Comparison of ENCODE assay signal across 28 cellular contexts in genomic region chr13:25137624-25137892, GRCh38. TPM values are rescaled to one million over a fixed set of nuclear protein-coding genes. Genes with fewer than 3 reads are reported as not detected.
DNase-seq lines count a peak whose midpoint lies in the region; TF ChIP-seq lines count a peak whose summit lies in the region.
"Had no signal": no experiment of that assay in that cellular context is flagged by ENCODE, and none has a peak within 500 bp of the region (broad histone marks: within the 10 kb centered on the region; RNA-seq: fewer than 3 reads in every experiment).

No MANE protein-coding gene starts in this region.

- BruUV-seq in A673 (replicated peaks; lab: Mats Ljungman, UMichigan): no TSS peak

- peaks cover 60% of the 10 kb centered on the region for H3K4me1 Mint-ChIP-seq in brain
- H3K4me1 Mint-ChIP-seq: memory B cell had no signal

- H3K27ac ChIP-seq in A673 (ENCODE audit: low read depth, low read length, poor library complexity, severe bottlenecking) (peak overlapping the region; percentile 54), HUES64 (ENCODE audit: low read depth, low read length) (peak overlapping the region; percentile 74; the same call in 1 of the 2 replicates), iPS-20b (ENCODE audit: low read length) (no peak overlapping the region), osteoblast (ENCODE audit: low read depth, low read length) (no peak overlapping the region)
- H3K27ac ChIP-seq: BLaER1, esophagus muscularis mucosa, gastrocnemius medialis, parathyroid adenoma, SJSA1, stomach had no signal

- H2AFZ ChIP-seq in osteoblast (ENCODE audit: low read length): no peak overlapping the region
- H2AFZ ChIP-seq: parathyroid adenoma had no signal

- CTCF ChIA-PET in A673 (lab: Charles Lee): no interaction called here

- peaks cover 34% of the 10 kb centered on the region for H3K4me1 ChIP-seq in A673 (ENCODE audit: insufficient read depth, low read length, poor library complexity, severe bottlenecking)
- peaks cover 26% of the 10 kb centered on the region for H3K4me1 ChIP-seq in HUES64 (ENCODE audit: insufficient read depth, low read length)
- H3K4me1 ChIP-seq in iPS-20b (ENCODE audit: insufficient read depth, low read length): peaks cover 26% of the 10 kb centered on the region; the same call in 1 of the 2 replicates
- H3K4me1 ChIP-seq in osteoblast (ENCODE audit: insufficient read depth, low read length): no peaks in the 10 kb centered on the region
- H3K4me1 ChIP-seq: BLaER1, esophagus muscularis mucosa, gastrocnemius medialis, parathyroid adenoma, SJSA1, stomach had no signal

- H3K9ac ChIP-seq in HUES64 (ENCODE audit: low read depth, low read length) (peak overlapping the region; percentile 32; the same call in 1 of the 2 replicates), iPS-20b (ENCODE audit: low read depth, low read length) (0 out of 2 replicates have a peak overlapping the region, but pooled peaks have one; percentile 2)
- H3K9ac ChIP-seq: BLaER1, parathyroid adenoma had no signal

- H3K79me2 ChIP-seq in osteoblast (ENCODE audit: insufficient read depth, low read length): no peaks in the 10 kb centered on the region
- H3K79me2 ChIP-seq: parathyroid adenoma had no signal

- DNase-seq in A673 (ENCODE audit: low spot score) (peak; percentile 76), COLO668 (lab: John Stamatoyannopoulos, UW; ENCODE audit: unreplicated experiment) (no peak), mesenteric fat pad (ENCODE audit: low spot score) (no peak), osteoblast (ENCODE audit: insufficient read length, low spot score, missing footprints) (no peak)
- no peak for DNase-seq in activated CD4-positive, alpha-beta T cell treated with anti-CD3 and anti-CD28 coated beads, Interleukin-2, amount 50 U/mL, for 1 hour
- DNase-seq: activated CD8-positive, alpha-beta memory T cell treated with anti-CD3 and anti-CD28 coated beads, Interleukin-2, amount 50 U/mL, for 4 hours; Calu3; effector memory CD4-positive, alpha-beta T cell; gastrocnemius medialis; hippocampal formation; left cardiac atrium; MG63; naive thymus-derived CD4-positive, alpha-beta T cell; stomach; trophoblast cell had no signal

- POLR2A ChIA-PET in A673 (lab: Charles Lee; ENCODE audit: low non-redundant PET): no interaction called here

- intact Hi-C loops in A673 (cut with micrococcal nuclease; ENCODE audit: unreplicated experiment): no loop called here

- H3K4me3 ChIP-seq in A673 (ENCODE audit: low read depth, low read length, poor library complexity, severe bottlenecking): peak overlapping the region; percentile 16
- H3K4me3 ChIP-seq in HUES64 (ENCODE audit: low read length): no peak overlapping the region
- H3K4me3 ChIP-seq in iPS-20b (ENCODE audit: low read length): peak overlapping the region; percentile 52; the same call in 1 of the 2 replicates
- no peak overlapping the region for H3K4me3 ChIP-seq in osteoblast (ENCODE audit: insufficient read depth, low read length)
- H3K4me3 ChIP-seq: BLaER1, esophagus muscularis mucosa, gastrocnemius medialis, HAP-1, MG63, SJSA1, stomach had no signal

- H3K4me2 ChIP-seq in osteoblast (ENCODE audit: insufficient read depth, low read length): no peak overlapping the region
- H3K4me2 ChIP-seq: BLaER1 had no signal

- no peaks in the 10 kb centered on the region for H3K27me3 ChIP-seq in A673 (replicated peaks; ENCODE audit: insufficient read depth, low read depth, low read length, poor library complexity)
- H3K27me3 ChIP-seq in HUES64 (ENCODE audit: insufficient read depth, low read length): peaks cover 6% of the 10 kb centered on the region
- no peaks in the 10 kb centered on the region for H3K27me3 ChIP-seq in iPS-20b (ENCODE audit: insufficient read depth, low read length)
- H3K27me3 ChIP-seq in osteoblast (ENCODE audit: insufficient read depth, low read length): no peaks in the 10 kb centered on the region
- H3K27me3 ChIP-seq: BLaER1 had no signal

- peaks cover 0 to 28% (median 3%) of the 10 kb centered on the region in 5 experiments for H3K9me3 Mint-ChIP-seq in brain
- H3K9me3 Mint-ChIP-seq: activated T-helper 2 cell treated with anti-CD3 and anti-CD28 coated beads, Interferon-gamma antibody, Interleukin-2, Interleukin-4, amounts not matched to agents 10 μg/mL and 5 μg/mL and 100 μg/mL, durations not matched to agents 14 hours and 24 hours and 36 hours; T-helper 1 cell treated with Interleukin-12 subunit alpha and Interleukin-12 subunit beta and Interleukin-4 antibody, amounts not matched to agents 30 μg/mL and 1 μg/mL, for 36 hours had no signal

- H3K36me3 Mint-ChIP-seq in brain: no peaks in the 10 kb centered on the region
- H3K36me3 Mint-ChIP-seq: activated naive CD8-positive, alpha-beta T cell had no signal

- no peak for TF ChIP-seq CTCF in A673 (conservative IDR thresholded peaks at IDR 0.05; ENCODE audit: low read depth, low read length)
- no peak for TF ChIP-seq CTCF in brain (conservative IDR thresholded peaks at IDR 0.05)
- no peak for TF ChIP-seq CTCF in osteoblast (IDR thresholded peaks at IDR 0.05; ENCODE audit: extremely low read depth, low read depth, low read length)

- 6% methylated on average over 3 of the region's 3 CpGs for WGBS in HUES64

- H3K36me3 ChIP-seq in A673 (ENCODE audit: insufficient read depth, low read length, poor library complexity, severe bottlenecking): no peaks in the 10 kb centered on the region
- no peaks in the 10 kb centered on the region for H3K36me3 ChIP-seq in HUES64 (ENCODE audit: insufficient read depth, low read length)
- no peaks in the 10 kb centered on the region; the same call in 1 of the 2 replicates for H3K36me3 ChIP-seq in iPS-20b (ENCODE audit: insufficient read depth, low read depth, low read length)
- no peaks in the 10 kb centered on the region for H3K36me3 ChIP-seq in osteoblast (ENCODE audit: insufficient read depth, low read length)
- H3K36me3 ChIP-seq: BLaER1, esophagus muscularis mucosa, gastrocnemius medialis, HAP-1, MG63, SJSA1, stomach had no signal

- peak overlapping the region; percentile 60 to 82 (median 79) for H3K4me3 Mint-ChIP-seq in brain
- H3K4me3 Mint-ChIP-seq: activated naive CD8-positive, alpha-beta T cell; memory B cell; naive thymus-derived CD4-positive, alpha-beta T cell; T-helper 1 cell treated with Interleukin-12 subunit alpha and Interleukin-12 subunit beta and Interleukin-4 antibody, amounts not matched to agents 30 μg/mL and 1 μg/mL, for 36 hours had no signal

- peak overlapping the region; percentile 82 to 98 (median 98) for H3K27ac Mint-ChIP-seq in brain
- H3K27ac Mint-ChIP-seq: activated naive CD8-positive, alpha-beta T cell; activated T-helper 2 cell treated with anti-CD3 and anti-CD28 coated beads, Interferon-gamma antibody, Interleukin-2, Interleukin-4, amounts not matched to agents 10 μg/mL and 5 μg/mL and 100 μg/mL, durations not matched to agents 14 hours and 24 hours and 36 hours; memory B cell; naive thymus-derived CD4-positive, alpha-beta T cell; T-helper 1 cell treated with Interleukin-12 subunit alpha and Interleukin-12 subunit beta and Interleukin-4 antibody, amounts not matched to agents 30 μg/mL and 1 μg/mL, for 36 hours had no signal

- H3K9me3 ChIP-seq in A673 (ENCODE audit: low read depth, low read length, poor library complexity, severe bottlenecking) (no peaks in the 10 kb centered on the region), HUES64 (ENCODE audit: insufficient read depth, low read depth, low read length) (peaks cover 10% of the 10 kb centered on the region), iPS-20b (ENCODE audit: insufficient read depth, low read depth, low read length) (peaks cover 8% of the 10 kb centered on the region; the same call in 1 of the 2 replicates), osteoblast (ENCODE audit: low read depth, low read length) (peaks cover 4% of the 10 kb centered on the region)
- H3K9me3 ChIP-seq: gastrocnemius medialis, HAP-1, MG63, SJSA1 had no signal

- H4K20me1 ChIP-seq in osteoblast (ENCODE audit: insufficient read depth, low read length): no peaks in the 10 kb centered on the region
- H4K20me1 ChIP-seq: BLaER1 had no signal

- peaks cover 5% of the 10 kb centered on the region for H3K27me3 Mint-ChIP-seq in brain

RNA-seq across cellular contexts. Expression of gene AMER2, which starts 34.5 kb away (rescaled TPM):
- total RNA-seq in A673 (2021) (49.7 and 70.6 TPM in 2 replicates), mesenteric fat pad (0.03 TPM), osteoblast (not detected in 2 replicates)
- polyA plus RNA-seq in HUES64 (2013, experiment 1 of 2): 0.45 TPM
- 1.1 TPM for polyA plus RNA-seq in HUES64 (2013, experiment 2 of 2)
- 18.8 TPM for polyA plus RNA-seq in brain (ENCODE audit: insufficient read depth, low read depth, low replicate concordance)
- total RNA-seq: activated T-helper 2 cell treated with anti-CD3 and anti-CD28 coated beads, Interferon-gamma antibody, Interleukin-2, Interleukin-4, amounts not matched to agents 10 μg/mL and 5 μg/mL and 100 μg/mL, durations not matched to agents 14 hours and 24 hours and 36 hours; Calu3; chondrocyte; left cardiac atrium; naive thymus-derived CD4-positive, alpha-beta T cell; SJSA1 had no signal

RNA-seq across cellular contexts. Expression of gene PABPC3, which starts 41.6 kb away (rescaled TPM):
- 0.24 TPM in 1 of 2 replicates, not detected in the other for total RNA-seq in A673 (2021)
- polyA plus RNA-seq in HUES64 (2013, experiment 1 of 2): 0.50 TPM
- 0.44 TPM for polyA plus RNA-seq in HUES64 (2013, experiment 2 of 2)
- polyA plus RNA-seq in brain (ENCODE audit: insufficient read depth, low read depth, low replicate concordance): 0.12 TPM
- 0.29 TPM for total RNA-seq in mesenteric fat pad
- under 0.01 and 0.29 TPM in 2 replicates for total RNA-seq in osteoblast
- total RNA-seq: gastrocnemius medialis had no signal

Comparison
In these comparisons a context has a peak if more than half of its experiments do, and no peak if none do; other contexts are left out.
1. H3K27ac ChIP-seq: peak in A673 (single experiment) and HUES64 (single experiment); none in iPS-20b (single experiment) and osteoblast (single experiment).
2. H3K4me3 ChIP-seq: peak in A673 (single experiment) and iPS-20b (single experiment); none in HUES64 (single experiment) and osteoblast (single experiment).
3. RNA of gene AMER2, which starts 34.5 kb away (total RNA-seq): 49.7 to 70.6 TPM in A673; 0.03 TPM in mesenteric fat pad (single experiment) and not detected in osteoblast; every median in the first group is over 10 times any median in the second.